In the genomic region with DNA sequence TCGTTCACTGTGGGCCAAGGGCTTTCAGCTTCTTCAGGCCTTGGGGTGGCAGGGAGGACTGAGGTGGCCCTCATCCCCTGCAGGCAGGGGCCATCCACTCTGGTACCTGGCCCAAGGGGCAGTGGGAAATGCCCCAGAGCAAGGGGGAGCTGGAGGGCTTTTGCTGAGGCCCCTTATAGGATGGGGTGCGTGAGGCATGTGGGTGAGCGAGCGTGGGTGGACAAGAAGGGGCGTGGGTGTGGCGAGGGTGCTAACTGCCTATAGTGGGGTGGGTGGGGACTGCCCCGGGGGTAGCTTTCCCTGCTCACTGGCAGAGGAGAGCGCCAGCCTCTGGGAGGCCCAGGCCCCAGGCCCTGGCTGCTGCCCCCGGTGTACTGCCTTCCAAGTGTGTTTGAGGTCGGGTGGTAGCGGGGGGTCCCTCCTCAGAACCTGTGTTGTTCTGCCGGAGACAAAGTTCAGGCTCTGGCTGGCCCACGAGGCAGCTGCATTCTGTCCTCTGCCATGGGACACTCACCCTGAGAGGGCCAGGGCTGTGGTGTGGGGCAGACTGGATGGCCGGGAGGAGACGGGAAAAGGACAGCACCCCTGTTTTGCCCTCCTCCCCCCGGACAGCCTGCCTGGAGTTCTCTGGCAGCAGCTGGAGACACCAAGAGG, we compare ENCODE assay signal across 1 cellular context.
TF ChIP-seq lines count a peak whose summit lies in the region.

No MANE protein-coding gene starts in this region.

TF ChIP-seq in K562, 482 proteins besides CTCF, POLR2A, EP300 and RAD21:
- no peak for TF ChIP-seq NBN (IDR thresholded peaks at IDR 0.05; ENCODE audit: low read depth)
- 0 out of 2 replicates have a peak, but pooled peaks have one; percentile 5 for TF ChIP-seq EGR1 (conservative IDR thresholded peaks at IDR 0.05)
